In genomic region chr17:40331743-40332641, GRCh38 we compare ENCODE assay signal across 8 cellular contexts. TPM values are rescaled to one million over a fixed set of nuclear protein-coding genes. Genes with fewer than 3 reads are reported as not detected.
DNase-seq lines count a peak whose midpoint lies in the region; ATAC-seq and TF ChIP-seq lines count a peak whose summit lies in the region.

No MANE protein-coding gene starts in this region.

- H3K4me3 Mint-ChIP-seq in activated naive CD8-positive, alpha-beta T cell treated with anti-CD3 and anti-CD28 coated beads for 36 hours = no peak overlapping the region

- TF ChIP-seq CTCF in spleen (IDR thresholded peaks at IDR 0.05 in 8 of 11, conservative IDR thresholded peaks at IDR 0.05 in 3 of 11) = no peak

- no peak for TF ChIP-seq POLR2A in spleen (IDR thresholded peaks at IDR 0.05)

- H3K4me1 ChIP-seq in right cardiac atrium (ENCODE audit: control insufficient read depth, insufficient read depth, low read length) = peaks cover 54% of the 10 kb centered on the region
- H3K4me1 ChIP-seq in spleen = peaks cover 84 to 100% (median 100%) of the 10 kb centered on the region in 6 donors

- H3K36me3 Mint-ChIP-seq in activated naive CD8-positive, alpha-beta T cell treated with anti-CD3 and anti-CD28 coated beads for 36 hours = peaks cover 33% of the 10 kb centered on the region

- no peaks in the 10 kb centered on the region for H3K27me3 Mint-ChIP-seq in activated naive CD8-positive, alpha-beta T cell treated with anti-CD3 and anti-CD28 coated beads for 36 hours

- no peaks in the 10 kb centered on the region for H3K27me3 ChIP-seq in right cardiac atrium (ENCODE audit: control insufficient read depth, insufficient read depth)
- H3K27me3 ChIP-seq in spleen (replicated peaks in 1 of 7) = no peaks in the 10 kb centered on the region

- H3K27ac Mint-ChIP-seq in activated naive CD8-positive, alpha-beta T cell treated with anti-CD3 and anti-CD28 coated beads for 36 hours = peak overlapping the region; percentile 47

- H3K4me1 Mint-ChIP-seq in activated naive CD8-positive, alpha-beta T cell treated with anti-CD3 and anti-CD28 coated beads for 36 hours = peaks cover 69% of the 10 kb centered on the region

- peak; percentile 92 to 94 for ATAC-seq in right cardiac atrium
- ATAC-seq in HG03039 (IDR thresholded peaks at IDR 0.05; ENCODE audit: unreplicated experiment) = no peak
- ATAC-seq in HG02623 (IDR thresholded peaks at IDR 0.05; ENCODE audit: unreplicated experiment) = no peak
- ATAC-seq in GM18868 (IDR thresholded peaks at IDR 0.05; ENCODE audit: unreplicated experiment) = no peak

- no peaks in the 10 kb centered on the region for H3K9me3 ChIP-seq in right cardiac atrium (ENCODE audit: control insufficient read depth, low read length)
- H3K9me3 ChIP-seq in spleen = no peaks in the 10 kb centered on the region

- H3K4me3 ChIP-seq in right cardiac atrium (ENCODE audit: low read length) = no peak overlapping the region
- peak overlapping the region in 5 of 8 donors; percentile 15 to 59 (median 27) for H3K4me3 ChIP-seq in spleen

- 6% methylated on average over 22 of the region's 22 CpGs for WGBS in right cardiac atrium
- 37 to 63% (median 38%) methylated on average over 9 to 22 of the region's 22 CpGs for whole genome bisulfite sequencing in spleen, 5 donors

- DNase-seq in HT-29 (ENCODE audit: low spot score) (peak; percentile 77), right cardiac atrium (peak; percentile 94 to 98 (median 98)), spleen (peak; percentile 92), islet precursor cell (no peak)
- peak; percentile 26 for DNase-seq in activated naive CD8-positive, alpha-beta T cell treated with anti-CD3 and anti-CD28 coated beads for 36 hours

- H3K27ac ChIP-seq in right cardiac atrium (ENCODE audit: low read length) = peak overlapping the region; percentile 61
- H3K27ac ChIP-seq in spleen = peak overlapping the region; percentile 42 to 97 (median 85)

- H3K9me3 Mint-ChIP-seq in activated naive CD8-positive, alpha-beta T cell treated with anti-CD3 and anti-CD28 coated beads for 36 hours = no peaks in the 10 kb centered on the region

- peaks cover 0 to 41% (median 15%) of the 10 kb centered on the region in 6 donors for H3K36me3 ChIP-seq in spleen

- intact Hi-C loops in right cardiac atrium (cut with DNase I) (no loop called here), spleen (cut with DNase I; ENCODE audit: low total_unique reads) (no loop called here)

RNA-seq across cellular contexts. Expression of gene RARA, which starts 23.0 kb away (rescaled TPM):
- total RNA-seq in HT-29 (2014; rRNA removed; shearing (Covaris generic)) = 40.0 and 44.5 TPM in 2 replicates
- 10 to 100 TPM; 31.2 to 33.3 TPM for total RNA-seq in activated naive CD8-positive, alpha-beta T cell treated with anti-CD3 and anti-CD28 coated beads for 36 hours
- total RNA-seq in right cardiac atrium (10 to 100 TPM; 26.2 to 39.0 (median 29.1) TPM), spleen (10 to 100 TPM; 56.6 to 95.1 (median 71.2) TPM)
- polyA plus RNA-seq in right cardiac atrium (28.3 TPM), spleen (10 to 100 TPM; 13.3 to 28.3 (median 14.8) TPM)

RNA-seq across cellular contexts. Expression of gene GJD3, which starts 32.5 kb away (rescaled TPM):
- not detected in 2 replicates for total RNA-seq in HT-29 (2014; rRNA removed; shearing (Covaris generic))
- total RNA-seq in activated naive CD8-positive, alpha-beta T cell treated with anti-CD3 and anti-CD28 coated beads for 36 hours = not detected
- total RNA-seq in right cardiac atrium = 1 to 10 TPM in 1 of 4 donors, under 1 TPM in 3; 0.74 to 1.4 (median 0.86) TPM
- polyA plus RNA-seq in right cardiac atrium = 0.27 TPM
- total RNA-seq in spleen = 10 to 100 TPM in 4 of 7 donors, 1 to 10 TPM in 3; 7.3 to 15.0 (median 10.4) TPM
- polyA plus RNA-seq in spleen = 1 to 10 TPM in 1 of 3 donors, under 1 TPM in 2; 0.20 to 1.1 (median 0.33) TPM

RNA-seq across cellular contexts. Expression of gene CDC6, which starts 44.3 kb away (rescaled TPM):
- 36.2 and 39.8 TPM in 2 replicates for total RNA-seq in HT-29 (2014; rRNA removed; shearing (Covaris generic))
- total RNA-seq in activated naive CD8-positive, alpha-beta T cell treated with anti-CD3 and anti-CD28 coated beads for 36 hours = 100 to 1,000 TPM; 144 to 149 TPM
- total RNA-seq in right cardiac atrium = 1 to 10 TPM; 1.0 to 1.8 (median 1.3) TPM
- 0.36 TPM for polyA plus RNA-seq in right cardiac atrium
- 10 to 100 TPM in 2 of 7 donors, 1 to 10 TPM in 5; 4.2 to 11.6 (median 5.7) TPM for total RNA-seq in spleen
- 1 to 10 TPM; 1.2 to 4.8 (median 4.1) TPM for polyA plus RNA-seq in spleen

Comparison
In these comparisons a context has a peak if more than half of its experiments do, and no peak if none do; other contexts are left out.
1. ATAC-seq: peak in right cardiac atrium (2 of 2); none in HG03039 (single experiment), HG02623 (single experiment) and GM18868 (single experiment).